1 cellular context compared by ENCODE assay signal in the genomic region with DNA sequence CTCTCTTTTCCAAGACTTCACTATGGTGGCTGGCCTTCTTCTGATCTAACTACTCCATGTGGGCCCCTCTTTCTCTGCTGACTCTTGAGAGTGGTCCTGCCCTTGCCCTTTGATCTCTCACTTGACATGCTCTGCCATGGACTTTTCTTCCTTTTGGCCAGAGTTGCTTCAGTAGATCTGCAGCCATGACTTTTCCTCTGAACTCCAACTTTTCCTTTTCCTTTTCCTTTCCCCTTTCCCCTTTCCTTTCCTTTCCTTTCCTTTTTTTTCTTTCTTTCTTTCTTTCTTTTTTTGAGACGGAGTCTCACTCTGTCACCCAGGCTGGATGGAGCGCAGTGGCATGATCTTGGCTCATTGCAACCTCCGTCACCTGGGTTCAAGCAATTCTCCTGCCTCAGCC.
TF ChIP-seq lines count a peak whose summit lies in the region.

No MANE protein-coding gene starts in this region.

TF ChIP-seq in GM12878, 131 proteins besides CTCF, POLR2A, EP300 and RAD21 (continued from another document):
- TF ChIP-seq, protein P1, sequence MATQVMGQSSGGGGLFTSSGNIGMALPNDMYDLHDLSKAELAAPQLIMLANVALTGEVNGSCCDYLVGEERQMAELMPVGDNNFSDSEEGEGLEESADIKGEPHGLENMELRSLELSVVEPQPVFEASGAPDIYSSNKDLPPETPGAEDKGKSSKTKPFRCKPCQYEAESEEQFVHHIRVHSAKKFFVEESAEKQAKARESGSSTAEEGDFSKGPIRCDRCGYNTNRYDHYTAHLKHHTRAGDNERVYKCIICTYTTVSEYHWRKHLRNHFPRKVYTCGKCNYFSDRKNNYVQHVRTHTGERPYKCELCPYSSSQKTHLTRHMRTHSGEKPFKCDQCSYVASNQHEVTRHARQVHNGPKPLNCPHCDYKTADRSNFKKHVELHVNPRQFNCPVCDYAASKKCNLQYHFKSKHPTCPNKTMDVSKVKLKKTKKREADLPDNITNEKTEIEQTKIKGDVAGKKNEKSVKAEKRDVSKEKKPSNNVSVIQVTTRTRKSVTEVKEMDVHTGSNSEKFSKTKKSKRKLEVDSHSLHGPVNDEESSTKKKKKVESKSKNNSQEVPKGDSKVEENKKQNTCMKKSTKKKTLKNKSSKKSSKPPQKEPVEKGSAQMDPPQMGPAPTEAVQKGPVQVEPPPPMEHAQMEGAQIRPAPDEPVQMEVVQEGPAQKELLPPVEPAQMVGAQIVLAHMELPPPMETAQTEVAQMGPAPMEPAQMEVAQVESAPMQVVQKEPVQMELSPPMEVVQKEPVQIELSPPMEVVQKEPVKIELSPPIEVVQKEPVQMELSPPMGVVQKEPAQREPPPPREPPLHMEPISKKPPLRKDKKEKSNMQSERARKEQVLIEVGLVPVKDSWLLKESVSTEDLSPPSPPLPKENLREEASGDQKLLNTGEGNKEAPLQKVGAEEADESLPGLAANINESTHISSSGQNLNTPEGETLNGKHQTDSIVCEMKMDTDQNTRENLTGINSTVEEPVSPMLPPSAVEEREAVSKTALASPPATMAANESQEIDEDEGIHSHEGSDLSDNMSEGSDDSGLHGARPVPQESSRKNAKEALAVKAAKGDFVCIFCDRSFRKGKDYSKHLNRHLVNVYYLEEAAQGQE (IDR thresholded peaks at IDR 0.05; ENCODE audit: low read depth, low read length) = no peak
- TF ChIP-seq, protein P2, sequence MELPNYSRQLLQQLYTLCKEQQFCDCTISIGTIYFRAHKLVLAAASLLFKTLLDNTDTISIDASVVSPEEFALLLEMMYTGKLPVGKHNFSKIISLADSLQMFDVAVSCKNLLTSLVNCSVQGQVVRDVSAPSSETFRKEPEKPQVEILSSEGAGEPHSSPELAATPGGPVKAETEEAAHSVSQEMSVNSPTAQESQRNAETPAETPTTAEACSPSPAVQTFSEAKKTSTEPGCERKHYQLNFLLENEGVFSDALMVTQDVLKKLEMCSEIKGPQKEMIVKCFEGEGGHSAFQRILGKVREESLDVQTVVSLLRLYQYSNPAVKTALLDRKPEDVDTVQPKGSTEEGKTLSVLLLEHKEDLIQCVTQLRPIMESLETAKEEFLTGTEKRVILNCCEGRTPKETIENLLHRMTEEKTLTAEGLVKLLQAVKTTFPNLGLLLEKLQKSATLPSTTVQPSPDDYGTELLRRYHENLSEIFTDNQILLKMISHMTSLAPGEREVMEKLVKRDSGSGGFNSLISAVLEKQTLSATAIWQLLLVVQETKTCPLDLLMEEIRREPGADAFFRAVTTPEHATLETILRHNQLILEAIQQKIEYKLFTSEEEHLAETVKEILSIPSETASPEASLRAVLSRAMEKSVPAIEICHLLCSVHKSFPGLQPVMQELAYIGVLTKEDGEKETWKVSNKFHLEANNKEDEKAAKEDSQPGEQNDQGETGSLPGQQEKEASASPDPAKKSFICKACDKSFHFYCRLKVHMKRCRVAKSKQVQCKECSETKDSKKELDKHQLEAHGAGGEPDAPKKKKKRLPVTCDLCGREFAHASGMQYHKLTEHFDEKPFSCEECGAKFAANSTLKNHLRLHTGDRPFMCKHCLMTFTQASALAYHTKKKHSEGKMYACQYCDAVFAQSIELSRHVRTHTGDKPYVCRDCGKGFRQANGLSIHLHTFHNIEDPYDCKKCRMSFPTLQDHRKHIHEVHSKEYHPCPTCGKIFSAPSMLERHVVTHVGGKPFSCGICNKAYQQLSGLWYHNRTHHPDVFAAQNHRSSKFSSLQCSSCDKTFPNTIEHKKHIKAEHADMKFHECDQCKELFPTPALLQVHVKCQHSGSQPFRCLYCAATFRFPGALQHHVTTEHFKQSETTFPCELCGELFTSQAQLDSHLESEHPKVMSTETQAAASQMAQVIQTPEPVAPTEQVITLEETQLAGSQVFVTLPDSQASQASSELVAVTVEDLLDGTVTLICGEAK (IDR thresholded peaks at IDR 0.05; ENCODE audit: borderline replicate concordance) = no peak
- TF ChIP-seq EZH2 (IDR thresholded peaks at IDR 0.05; ENCODE audit: borderline replicate concordance, control insufficient read depth, low read depth, low read length) = no peak
